ENCODE assay signal across 8 cellular contexts in the genomic region with DNA sequence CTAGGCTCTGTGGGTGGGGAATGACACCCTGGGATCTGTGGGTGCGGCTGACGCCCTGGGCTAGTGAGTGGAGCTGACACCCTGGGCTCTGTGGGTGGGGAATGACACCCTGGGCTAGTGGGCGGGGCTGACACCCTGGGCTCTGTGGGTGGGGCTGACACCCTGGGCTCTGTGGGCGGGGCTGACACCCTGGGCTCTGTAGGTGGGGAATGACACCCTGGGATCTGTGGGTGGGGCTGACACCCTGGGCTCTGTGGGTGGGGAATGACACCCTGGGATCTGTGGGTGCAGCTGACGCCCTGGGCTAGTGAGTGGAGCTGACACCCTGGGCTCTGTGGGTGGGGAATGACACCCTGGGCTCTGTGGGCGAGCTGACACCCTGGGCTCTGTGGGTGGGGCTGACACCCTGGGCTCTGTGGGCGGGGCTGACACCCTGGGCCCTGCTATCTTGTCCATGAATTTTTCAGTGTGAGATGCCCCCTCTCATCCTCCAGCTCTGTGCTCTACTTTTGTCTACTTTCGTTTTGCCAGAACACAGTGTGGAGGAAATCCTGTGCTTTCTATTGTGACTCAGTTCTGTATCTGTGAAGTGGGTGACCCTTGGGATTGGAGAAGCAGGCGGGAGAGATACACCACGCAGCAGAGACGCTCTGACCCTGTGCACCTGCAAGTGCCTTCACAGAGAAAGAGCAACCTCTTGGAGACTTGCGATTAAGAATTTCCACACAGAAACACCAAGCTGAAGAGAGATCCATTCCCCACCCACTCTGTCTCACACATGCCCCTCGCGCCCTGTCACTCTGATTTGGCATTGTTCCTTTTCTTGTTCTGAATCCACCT.
DNase-seq lines count a peak whose midpoint lies in the region; ATAC-seq and TF ChIP-seq lines count a peak whose summit lies in the region.
"Not testable (repeated sequence)": the region's sequence is repeated elsewhere in the genome, so short reads cannot be mapped to it uniquely, and the experiment has no call there.

No MANE protein-coding gene starts in this region.

- not testable (repeated sequence) for H3K9ac ChIP-seq in DND-41 (ENCODE audit: low read depth, low read length)

- H3K27ac Mint-ChIP-seq in effector memory CD8-positive, alpha-beta T cell, result peak overlapping the region; percentile 89 to 95

- peak overlapping the region; percentile 48; the same call in 1 of the 2 replicates for H3K4me2 ChIP-seq in DND-41 (ENCODE audit: insufficient read depth, low read length)

- H2AFZ ChIP-seq in DND-41 (ENCODE audit: low read depth, low read length), result not testable (repeated sequence)

- H3K79me2 ChIP-seq in DND-41 (ENCODE audit: insufficient read depth, low read length), result not testable (repeated sequence)

- 0 out of 3 replicates have a peak, but pooled peaks have one; percentile 31 for ATAC-seq in DND-41 (ENCODE audit: insufficient read depth, low read depth)
- peak; percentile 77 for ATAC-seq in effector memory CD8-positive, alpha-beta T cell (replicated peaks)

- H3K36me3 Mint-ChIP-seq in effector memory CD8-positive, alpha-beta T cell (ENCODE audit: insufficient read depth), result peaks cover 26% of the 10 kb centered on the region

- peak overlapping the region; percentile 75 to 77 for H3K4me3 Mint-ChIP-seq in effector memory CD8-positive, alpha-beta T cell

- WGBS in thyroid gland, 2 donors, result 75 to 79% methylated on average over 12 of the region's 14 CpGs

- not testable (repeated sequence) for H4K20me1 ChIP-seq in DND-41 (ENCODE audit: insufficient read depth, low read length)

- intact Hi-C loops in thyroid gland (cut with DNase I), result not testable (repeated sequence)

- H3K27me3 Mint-ChIP-seq in effector memory CD8-positive, alpha-beta T cell, result not testable (repeated sequence)

- not testable (repeated sequence) for TF ChIP-seq POLR2A in thyroid gland (IDR thresholded peaks at IDR 0.05)

- not testable (repeated sequence) for H3K9me3 ChIP-seq in DND-41 (ENCODE audit: insufficient read depth, low read length, severe bottlenecking); muscle layer of duodenum (ENCODE audit: control insufficient read depth in 1 of 2, low read length in 2 of 2); thyroid gland

- peaks cover 18 to 24% of the 10 kb centered on the region in 2 donors for H3K4me1 Mint-ChIP-seq in effector memory CD8-positive, alpha-beta T cell (ENCODE audit: low read depth in 2 of 2)

- DNase-seq in DND-41 (peak; percentile 5), T-helper 1 cell (peak; percentile 51 to 70 (median 56))
- peak; percentile 19 to 47 for DNase-seq in activated CD8-positive, alpha-beta memory T cell treated with anti-CD3 and anti-CD28 coated beads for 4 hours (ENCODE audit: low read depth in 2 of 2)
- peak; percentile 61 for DNase-seq in activated naive CD4-positive, alpha-beta T cell treated with Interleukin-2 at 50 U/mL for 16 hours
- DNase-seq in effector memory CD8-positive, alpha-beta T cell, result peak; percentile 81 to 83 (median 82)
- peak; percentile 12 to 24 for DNase-seq in stimulated activated CD4-positive, alpha-beta T cell treated with anti-CD3 and anti-CD28 coated beads, Interleukin-4, amount 100 ng/mL, for 48 hours (ENCODE audit: low read depth in 2 of 2)
- not testable (repeated sequence) for DNase-seq in thyroid gland

- H3K27ac ChIP-seq in DND-41 (ENCODE audit: low read length), result not testable (repeated sequence)
- H3K27ac ChIP-seq in muscle layer of duodenum (ENCODE audit: low read length) (peak overlapping the region; percentile 53), thyroid gland (peak overlapping the region; percentile 45 to 86 (median 83))

- TF ChIP-seq CTCF in DND-41 (IDR thresholded peaks at IDR 0.05; ENCODE audit: borderline replicate concordance, extremely low read depth, low read length, poor library complexity, severe bottlenecking); thyroid gland (IDR thresholded peaks at IDR 0.05): not testable (repeated sequence)

- not testable (repeated sequence) for H3K9me3 Mint-ChIP-seq in effector memory CD8-positive, alpha-beta T cell

- not testable (repeated sequence) for H3K4me3 ChIP-seq in DND-41 (ENCODE audit: low read depth in 1 of 2, low read length in 2 of 2); muscle layer of duodenum (ENCODE audit: low read depth in 1 of 2, low read length in 2 of 2); thyroid gland (replicated peaks in 1 of 3)

- H3K4me1 ChIP-seq in DND-41 (ENCODE audit: insufficient read depth, low read length), result not testable (repeated sequence)
- H3K4me1 ChIP-seq in muscle layer of duodenum (ENCODE audit: control insufficient read depth in 1 of 2, insufficient read depth in 2 of 2, low read length in 2 of 2) (peaks cover 16 to 48% of the 10 kb centered on the region in 2 donors), thyroid gland (peaks cover 26 to 33% of the 10 kb centered on the region in 2 donors)

- H3K27me3 ChIP-seq in DND-41 (ENCODE audit: insufficient read depth, low read length, poor library complexity); muscle layer of duodenum (ENCODE audit: low read depth, low read length); thyroid gland: not testable (repeated sequence)

- H3K36me3 ChIP-seq in DND-41 (ENCODE audit: insufficient read depth, low read length); muscle layer of duodenum (ENCODE audit: control insufficient read depth in 1 of 2, insufficient read depth in 2 of 2, low read length in 2 of 2); thyroid gland: not testable (repeated sequence)
